In genomic region chr10:52578871-52579405, GRCh38 we compare ENCODE assay signal across 18 cellular contexts.
DNase-seq lines count a peak whose midpoint lies in the region; ATAC-seq and TF ChIP-seq lines count a peak whose summit lies in the region.
"Had no signal": no experiment of that assay in that cellular context is flagged by ENCODE, and none has a peak within 500 bp of the region (broad histone marks: within the 10 kb centered on the region; RNA-seq: fewer than 3 reads in every experiment).

No MANE protein-coding gene starts in this region.

- peak overlapping the region; percentile 59 for H3K4me2 ChIP-seq in osteoblast (ENCODE audit: insufficient read depth, low read length)

- TF ChIP-seq CTCF in osteoblast (IDR thresholded peaks at IDR 0.05; ENCODE audit: extremely low read depth, low read depth, low read length): no peak
- TF ChIP-seq CTCF in suprapubic skin (IDR thresholded peaks at IDR 0.05): no peak
- no peak for TF ChIP-seq CTCF in right atrium auricular region (IDR thresholded peaks at IDR 0.05)

- no peaks in the 10 kb centered on the region for H3K27me3 ChIP-seq in osteoblast (ENCODE audit: insufficient read depth, low read length)
- no peaks in the 10 kb centered on the region for H3K27me3 ChIP-seq in suprapubic skin
- no peaks in the 10 kb centered on the region for H3K27me3 ChIP-seq in right atrium auricular region
- H3K27me3 ChIP-seq: esophagus muscularis mucosa had no signal

- WGBS in suprapubic skin: 63% methylated on average over 5 of the region's 5 CpGs

- no peaks in the 10 kb centered on the region for H3K79me2 ChIP-seq in osteoblast (ENCODE audit: insufficient read depth, low read length)

- no peaks in the 10 kb centered on the region for H3K36me3 ChIP-seq in SK-N-MC (ENCODE audit: insufficient read depth, low read length)
- H3K36me3 ChIP-seq in osteoblast (ENCODE audit: insufficient read depth, low read length): no peaks in the 10 kb centered on the region
- H3K36me3 ChIP-seq in suprapubic skin: no peaks in the 10 kb centered on the region
- no peaks in the 10 kb centered on the region for H3K36me3 ChIP-seq in right atrium auricular region
- H3K36me3 ChIP-seq: esophagus muscularis mucosa had no signal

- no peaks in the 10 kb centered on the region for H3K9me3 ChIP-seq in SK-N-MC (ENCODE audit: low read depth, low read length)
- no peaks in the 10 kb centered on the region for H3K9me3 ChIP-seq in osteoblast (ENCODE audit: low read depth, low read length)
- no peaks in the 10 kb centered on the region for H3K9me3 ChIP-seq in suprapubic skin
- H3K9me3 ChIP-seq in right atrium auricular region: no peaks in the 10 kb centered on the region
- H3K9me3 ChIP-seq: esophagus muscularis mucosa had no signal

- no peaks in the 10 kb centered on the region for H4K20me1 ChIP-seq in osteoblast (ENCODE audit: insufficient read depth, low read length)

- H3K4me1 ChIP-seq in osteoblast (ENCODE audit: insufficient read depth, low read length) (peaks cover 3% of the 10 kb centered on the region), suprapubic skin (no peaks in the 10 kb centered on the region), right atrium auricular region (no peaks in the 10 kb centered on the region)
- H3K4me1 ChIP-seq: esophagus muscularis mucosa had no signal

- H3K9ac ChIP-seq in SK-N-MC (ENCODE audit: insufficient read length): no peak overlapping the region

- no peak for TF ChIP-seq POLR2A in suprapubic skin (IDR thresholded peaks at IDR 0.05)

- no peak for ATAC-seq in GM19328 (IDR thresholded peaks at IDR 0.05; ENCODE audit: unreplicated experiment)
- ATAC-seq in GM18867 (IDR thresholded peaks at IDR 0.05; ENCODE audit: unreplicated experiment): no peak
- ATAC-seq: left lobe of liver, natural killer cell had no signal

- H3K27ac ChIP-seq in SK-N-MC: peak overlapping the region; percentile 68; the same call in 1 of the 2 replicates
- H3K27ac ChIP-seq in osteoblast (ENCODE audit: low read depth, low read length): peak overlapping the region; percentile 36
- H3K27ac ChIP-seq in suprapubic skin: no peak overlapping the region
- H3K27ac ChIP-seq in right atrium auricular region: no peak overlapping the region
- H3K27ac ChIP-seq: esophagus muscularis mucosa, HL-60 had no signal

- no peak for TF ChIP-seq EP300 in suprapubic skin (IDR thresholded peaks at IDR 0.05)

- DNase-seq in H4 (ENCODE audit: low spot score) (peak; percentile 55), SK-N-MC (ENCODE audit: low read depth, low spot score) (no peak), fibroblast of peridontal ligament (ENCODE audit: extremely low read depth) (peak; percentile 56), osteoblast (ENCODE audit: insufficient read length, low spot score, missing footprints) (no peak), suprapubic skin (ENCODE audit: low spot score in 2 of 2) (no peak), right atrium auricular region (ENCODE audit: low spot score) (no peak)
- DNase-seq: AML-193, amniotic stem cell, cortex of kidney, Kasumi-1, natural killer cell, NCI-H187 treated with DMSO at 0.1 percent for 48 hours, NCI-H524 treated with DMSO at 0.1 percent for 48 hours had no signal

- H3K4me3 ChIP-seq in SK-N-MC: peak overlapping the region; percentile 51
- peak overlapping the region; percentile 34 for H3K4me3 ChIP-seq in osteoblast (ENCODE audit: insufficient read depth, low read length)
- H3K4me3 ChIP-seq in suprapubic skin: no peak overlapping the region
- no peak overlapping the region for H3K4me3 ChIP-seq in right atrium auricular region
- H3K4me3 ChIP-seq: esophagus muscularis mucosa had no signal

- peak overlapping the region; percentile 66 for H2AFZ ChIP-seq in osteoblast (ENCODE audit: low read length)

Comparison
In these comparisons a context has a peak if more than half of its experiments do, and no peak if none do; other contexts are left out.
1. DNase-seq: peak in H4 (single experiment) and fibroblast of peridontal ligament (single experiment); none in SK-N-MC (single experiment), osteoblast (single experiment), suprapubic skin (0 of 2) and right atrium auricular region (single experiment).
2. H3K27ac ChIP-seq: peak in SK-N-MC (single experiment) and osteoblast (single experiment); none in suprapubic skin (single experiment) and right atrium auricular region (0 of 2).
3. H3K4me3 ChIP-seq: peak in SK-N-MC (single experiment) and osteoblast (single experiment); none in suprapubic skin (single experiment) and right atrium auricular region (0 of 2).